Comparison of ENCODE assay signal across 2 cellular contexts in the genomic region with DNA sequence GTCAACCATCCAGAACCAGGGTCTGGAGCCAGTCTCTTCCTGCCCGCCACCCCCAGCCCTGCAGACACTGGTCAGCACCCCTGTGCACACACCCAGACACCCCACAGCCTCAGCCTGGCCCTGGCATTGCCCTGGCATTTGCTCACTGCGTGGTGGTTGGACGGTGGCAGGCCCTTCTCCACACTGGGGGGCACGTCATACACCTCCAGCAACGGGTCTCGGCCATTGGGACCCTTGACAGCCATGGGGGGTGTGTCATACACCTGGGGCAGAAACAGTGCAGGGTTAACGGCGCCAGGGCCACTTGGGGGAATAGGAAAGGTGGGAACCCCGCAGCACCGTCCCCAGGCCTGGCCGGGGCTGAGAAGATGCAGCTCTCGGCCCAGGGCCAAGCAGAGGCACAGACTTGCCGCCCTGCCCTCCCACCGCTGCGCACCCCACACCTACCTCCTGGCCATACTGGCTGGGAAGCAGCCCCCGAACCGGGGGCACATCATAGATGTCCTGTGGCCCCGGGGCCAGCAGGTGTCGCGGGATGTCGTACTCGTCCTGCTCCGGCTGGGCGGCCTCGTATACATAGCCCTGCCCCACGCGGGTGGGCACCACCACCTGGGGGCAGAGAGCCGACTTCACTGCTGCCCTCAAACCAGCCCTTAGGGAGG.
TF ChIP-seq lines count a peak whose summit lies in the region.

No MANE protein-coding gene starts in this region.

TF ChIP-seq in SK-N-SH, 30 proteins besides CTCF, POLR2A, EP300 and RAD21 (continued from another document):
- TF ChIP-seq, protein P1, sequence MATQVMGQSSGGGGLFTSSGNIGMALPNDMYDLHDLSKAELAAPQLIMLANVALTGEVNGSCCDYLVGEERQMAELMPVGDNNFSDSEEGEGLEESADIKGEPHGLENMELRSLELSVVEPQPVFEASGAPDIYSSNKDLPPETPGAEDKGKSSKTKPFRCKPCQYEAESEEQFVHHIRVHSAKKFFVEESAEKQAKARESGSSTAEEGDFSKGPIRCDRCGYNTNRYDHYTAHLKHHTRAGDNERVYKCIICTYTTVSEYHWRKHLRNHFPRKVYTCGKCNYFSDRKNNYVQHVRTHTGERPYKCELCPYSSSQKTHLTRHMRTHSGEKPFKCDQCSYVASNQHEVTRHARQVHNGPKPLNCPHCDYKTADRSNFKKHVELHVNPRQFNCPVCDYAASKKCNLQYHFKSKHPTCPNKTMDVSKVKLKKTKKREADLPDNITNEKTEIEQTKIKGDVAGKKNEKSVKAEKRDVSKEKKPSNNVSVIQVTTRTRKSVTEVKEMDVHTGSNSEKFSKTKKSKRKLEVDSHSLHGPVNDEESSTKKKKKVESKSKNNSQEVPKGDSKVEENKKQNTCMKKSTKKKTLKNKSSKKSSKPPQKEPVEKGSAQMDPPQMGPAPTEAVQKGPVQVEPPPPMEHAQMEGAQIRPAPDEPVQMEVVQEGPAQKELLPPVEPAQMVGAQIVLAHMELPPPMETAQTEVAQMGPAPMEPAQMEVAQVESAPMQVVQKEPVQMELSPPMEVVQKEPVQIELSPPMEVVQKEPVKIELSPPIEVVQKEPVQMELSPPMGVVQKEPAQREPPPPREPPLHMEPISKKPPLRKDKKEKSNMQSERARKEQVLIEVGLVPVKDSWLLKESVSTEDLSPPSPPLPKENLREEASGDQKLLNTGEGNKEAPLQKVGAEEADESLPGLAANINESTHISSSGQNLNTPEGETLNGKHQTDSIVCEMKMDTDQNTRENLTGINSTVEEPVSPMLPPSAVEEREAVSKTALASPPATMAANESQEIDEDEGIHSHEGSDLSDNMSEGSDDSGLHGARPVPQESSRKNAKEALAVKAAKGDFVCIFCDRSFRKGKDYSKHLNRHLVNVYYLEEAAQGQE (IDR thresholded peaks at IDR 0.05; ENCODE audit: low read depth, low read length): no peak
- TF ChIP-seq YY1 (IDR thresholded peaks at IDR 0.05; ENCODE audit: low read depth) (no peak), RXRA (IDR thresholded peaks at IDR 0.05; ENCODE audit: borderline replicate concordance, low read depth) (no peak), GABPA (IDR thresholded peaks at IDR 0.05; ENCODE audit: low read depth) (no peak), EZH2phosphoT487 (IDR thresholded peaks at IDR 0.05; ENCODE audit: borderline replicate concordance, low read depth) (no peak), JUND (IDR thresholded peaks at IDR 0.05) (no peak), SMC3 (IDR thresholded peaks at IDR 0.05; ENCODE audit: low read depth, low read length) (no peak), POLR2AphosphoS5 (IDR thresholded peaks at IDR 0.05; ENCODE audit: low read depth, low read length) (no peak), RCOR1 (IDR thresholded peaks at IDR 0.05; ENCODE audit: low read length) (no peak), MEF2A (IDR thresholded peaks at IDR 0.05; ENCODE audit: borderline replicate concordance, low read depth) (no peak), GATA2 (CRISPR knock-in tag; IDR thresholded peaks at IDR 0.05) (no peak), NRF1 (IDR thresholded peaks at IDR 0.05; ENCODE audit: low read depth, low read length) (no peak), MXI1 (IDR thresholded peaks at IDR 0.05; ENCODE audit: low read depth, low read length) (no peak), SIN3A (IDR thresholded peaks at IDR 0.05; ENCODE audit: borderline replicate concordance, low read depth, low read length) (no peak)
- TF ChIP-seq, protein P2, sequence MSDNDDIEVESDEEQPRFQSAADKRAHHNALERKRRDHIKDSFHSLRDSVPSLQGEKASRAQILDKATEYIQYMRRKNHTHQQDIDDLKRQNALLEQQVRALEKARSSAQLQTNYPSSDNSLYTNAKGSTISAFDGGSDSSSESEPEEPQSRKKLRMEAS (IDR thresholded peaks at IDR 0.05; ENCODE audit: low read depth): no peak
- TF ChIP-seq, protein P3, sequence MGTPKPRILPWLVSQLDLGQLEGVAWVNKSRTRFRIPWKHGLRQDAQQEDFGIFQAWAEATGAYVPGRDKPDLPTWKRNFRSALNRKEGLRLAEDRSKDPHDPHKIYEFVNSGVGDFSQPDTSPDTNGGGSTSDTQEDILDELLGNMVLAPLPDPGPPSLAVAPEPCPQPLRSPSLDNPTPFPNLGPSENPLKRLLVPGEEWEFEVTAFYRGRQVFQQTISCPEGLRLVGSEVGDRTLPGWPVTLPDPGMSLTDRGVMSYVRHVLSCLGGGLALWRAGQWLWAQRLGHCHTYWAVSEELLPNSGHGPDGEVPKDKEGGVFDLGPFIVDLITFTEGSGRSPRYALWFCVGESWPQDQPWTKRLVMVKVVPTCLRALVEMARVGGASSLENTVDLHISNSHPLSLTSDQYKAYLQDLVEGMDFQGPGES (IDR thresholded peaks at IDR 0.05; ENCODE audit: low read depth, low read length): no peak
- TF ChIP-seq, protein P4, sequence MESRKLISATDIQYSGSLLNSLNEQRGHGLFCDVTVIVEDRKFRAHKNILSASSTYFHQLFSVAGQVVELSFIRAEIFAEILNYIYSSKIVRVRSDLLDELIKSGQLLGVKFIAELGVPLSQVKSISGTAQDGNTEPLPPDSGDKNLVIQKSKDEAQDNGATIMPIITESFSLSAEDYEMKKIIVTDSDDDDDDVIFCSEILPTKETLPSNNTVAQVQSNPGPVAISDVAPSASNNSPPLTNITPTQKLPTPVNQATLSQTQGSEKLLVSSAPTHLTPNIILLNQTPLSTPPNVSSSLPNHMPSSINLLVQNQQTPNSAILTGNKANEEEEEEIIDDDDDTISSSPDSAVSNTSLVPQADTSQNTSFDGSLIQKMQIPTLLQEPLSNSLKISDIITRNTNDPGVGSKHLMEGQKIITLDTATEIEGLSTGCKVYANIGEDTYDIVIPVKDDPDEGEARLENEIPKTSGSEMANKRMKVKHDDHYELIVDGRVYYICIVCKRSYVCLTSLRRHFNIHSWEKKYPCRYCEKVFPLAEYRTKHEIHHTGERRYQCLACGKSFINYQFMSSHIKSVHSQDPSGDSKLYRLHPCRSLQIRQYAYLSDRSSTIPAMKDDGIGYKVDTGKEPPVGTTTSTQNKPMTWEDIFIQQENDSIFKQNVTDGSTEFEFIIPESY (IDR thresholded peaks at IDR 0.05; ENCODE audit: borderline replicate concordance, low read depth): no peak

TF ChIP-seq in SK-N-SH treated with all-trans-retinoic acid at 6 μM for 48 hours, 23 proteins besides CTCF, POLR2A, EP300 and RAD21:
- TF ChIP-seq, protein P5, sequence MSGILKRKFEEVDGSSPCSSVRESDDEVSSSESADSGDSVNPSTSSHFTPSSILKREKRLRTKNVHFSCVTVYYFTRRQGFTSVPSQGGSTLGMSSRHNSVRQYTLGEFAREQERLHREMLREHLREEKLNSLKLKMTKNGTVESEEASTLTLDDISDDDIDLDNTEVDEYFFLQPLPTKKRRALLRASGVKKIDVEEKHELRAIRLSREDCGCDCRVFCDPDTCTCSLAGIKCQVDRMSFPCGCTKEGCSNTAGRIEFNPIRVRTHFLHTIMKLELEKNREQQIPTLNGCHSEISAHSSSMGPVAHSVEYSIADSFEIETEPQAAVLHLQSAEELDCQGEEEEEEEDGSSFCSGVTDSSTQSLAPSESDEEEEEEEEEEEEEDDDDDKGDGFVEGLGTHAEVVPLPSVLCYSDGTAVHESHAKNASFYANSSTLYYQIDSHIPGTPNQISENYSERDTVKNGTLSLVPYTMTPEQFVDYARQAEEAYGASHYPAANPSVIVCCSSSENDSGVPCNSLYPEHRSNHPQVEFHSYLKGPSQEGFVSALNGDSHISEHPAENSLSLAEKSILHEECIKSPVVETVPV (CRISPR knock-in tag; IDR thresholded peaks at IDR 0.05): no peak
- TF ChIP-seq OSR1 (CRISPR knock-in tag; IDR thresholded peaks at IDR 0.05) (no peak), SNAI2 (CRISPR knock-in tag; IDR thresholded peaks at IDR 0.05) (no peak), ISL1 (CRISPR knock-in tag; IDR thresholded peaks at IDR 0.05) (no peak), ZC3H10 (CRISPR knock-in tag; IDR thresholded peaks at IDR 0.05) (no peak)
